ENCODE assay signal across 8 cellular contexts in the genomic region with DNA sequence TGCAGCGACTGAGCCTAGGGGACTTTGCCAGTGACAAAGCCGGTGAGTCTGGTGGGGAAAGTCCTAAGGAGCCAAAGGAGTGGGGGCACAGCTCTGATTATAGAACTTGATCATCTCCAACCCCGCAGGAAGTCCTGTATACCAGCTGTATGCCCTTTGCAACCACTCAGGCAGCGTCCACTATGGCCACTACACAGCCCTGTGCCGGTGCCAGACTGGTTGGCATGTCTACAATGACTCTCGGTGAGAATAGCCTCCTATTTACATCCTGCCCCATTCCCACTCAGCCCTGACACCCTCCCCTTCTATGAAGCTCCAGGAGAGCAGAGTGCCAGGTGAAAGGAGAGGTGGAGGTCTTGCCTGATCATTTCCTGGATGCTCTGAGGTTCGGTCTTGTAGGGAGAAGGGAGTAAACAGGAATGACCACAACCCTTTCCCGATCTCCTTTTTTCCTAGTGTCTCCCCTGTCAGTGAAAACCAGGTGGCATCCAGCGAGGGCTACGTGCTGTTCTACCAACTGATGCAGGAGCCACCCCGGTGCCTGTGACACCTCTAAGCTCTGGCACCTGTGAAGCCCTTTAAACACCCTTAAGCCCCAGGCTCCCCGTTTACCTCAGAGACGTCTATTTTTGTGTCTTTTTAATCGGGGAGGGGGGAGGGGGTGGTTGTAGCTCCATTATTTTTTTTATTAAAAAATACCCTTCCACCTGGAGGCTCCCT. TPM values are rescaled to one million over a fixed set of nuclear protein-coding genes. Genes with fewer than 3 reads are reported as not detected.
A peak's percentile ranks its signal among the peaks of the same experiment; 100 is the strongest.
DNase-seq lines count a peak whose midpoint lies in the region; ATAC-seq, FAIRE-seq and TF ChIP-seq lines count a peak whose summit lies in the region.

No MANE protein-coding gene starts in this region.

- H3K9me3 ChIP-seq in BLaER1 (no peaks in the 10 kb centered on the region), ectodermal cell (ENCODE audit: control insufficient read depth, low read length) (no peaks in the 10 kb centered on the region), neural cell (ENCODE audit: low read length) (no peaks in the 10 kb centered on the region)

- 92% methylated on average over 11 of the region's 14 CpGs for WGBS in ectodermal cell, 2 experiments

- H3F3A ChIP-seq in neural cell (ENCODE audit: insufficient read depth, low read length, poor library complexity, severe bottlenecking): no peaks in the 10 kb centered on the region

- peak overlapping the region; percentile 75 for H3K4me3 ChIP-seq in BLaER1
- H3K4me3 ChIP-seq in NB4 (ENCODE audit: low read depth, low read length): peak overlapping the region; percentile 75
- H3K4me3 ChIP-seq in ectodermal cell (ENCODE audit: insufficient read depth, low read depth, low read length): peak overlapping the region; percentile 90
- peak overlapping the region; percentile 96 for H3K4me3 ChIP-seq in neural cell (ENCODE audit: low read length)

- TF ChIP-seq CTCF in NB4 (IDR thresholded peaks at IDR 0.05; ENCODE audit: low read depth, low read length): no peak
- TF ChIP-seq CTCF in neural cell (IDR thresholded peaks at IDR 0.05; ENCODE audit: poor library complexity, severe bottlenecking): no peak

- no peaks in the 10 kb centered on the region for H3K27me3 ChIP-seq in BLaER1
- no peaks in the 10 kb centered on the region for H3K27me3 ChIP-seq in ectodermal cell (ENCODE audit: control insufficient read depth, insufficient read depth, low read length, poor library complexity, severe bottlenecking)
- H3K27me3 ChIP-seq in neural cell (ENCODE audit: insufficient read depth, low read depth, low read length): no peaks in the 10 kb centered on the region

- DNase-seq in NB4 (ENCODE audit: low read depth): no peak
- DNase-seq in HT-29 (ENCODE audit: low spot score): no peak
- DNase-seq in retina: no peak
- DNase-seq in GM12891 (ENCODE audit: insufficient read length, low spot score): no peak

- H2AFZ ChIP-seq in neural cell (ENCODE audit: low read depth, low read length): no peak overlapping the region

- ATAC-seq in GM19455 (IDR thresholded peaks at IDR 0.05; ENCODE audit: unreplicated experiment): no peak

- H3K9me2 ChIP-seq in neural cell (ENCODE audit: insufficient read depth, low read length): no peaks in the 10 kb centered on the region

- H3K4me2 ChIP-seq in BLaER1 (peak overlapping the region; percentile 99), neural cell (ENCODE audit: low read length) (peak overlapping the region; percentile 72)

- H3K27ac ChIP-seq in BLaER1: no peak overlapping the region; the same call in 1 of the 2 replicates
- H3K27ac ChIP-seq in ectodermal cell (ENCODE audit: insufficient read depth, low read depth, low read length, poor library complexity, severe bottlenecking): peak overlapping the region; percentile 92
- H3K27ac ChIP-seq in neural cell (ENCODE audit: low read length): peak overlapping the region; percentile 84

- TF ChIP-seq RAD21 in neural cell (conservative IDR thresholded peaks at IDR 0.05): no peak

- FAIRE-seq in GM12891 (lab: Jason Lieb, UNC): no peak

- H3K4me1 ChIP-seq in BLaER1 (peaks cover 38% of the 10 kb centered on the region), ectodermal cell (ENCODE audit: control insufficient read depth, insufficient read depth, low read length) (no peaks in the 10 kb centered on the region)

- H4K20me1 ChIP-seq in BLaER1: no peaks in the 10 kb centered on the region
- H4K20me1 ChIP-seq in neural cell (ENCODE audit: insufficient read depth): no peaks in the 10 kb centered on the region

- H3K36me3 ChIP-seq in BLaER1 (peaks cover 58% of the 10 kb centered on the region), ectodermal cell (ENCODE audit: control insufficient read depth, insufficient read depth, low read length) (peaks cover 18% of the 10 kb centered on the region), neural cell (ENCODE audit: insufficient read depth, low read length) (no peaks in the 10 kb centered on the region)

- no peak for TF ChIP-seq EP300 in neural cell (conservative IDR thresholded peaks at IDR 0.05; ENCODE audit: poor library complexity, severe bottlenecking)

- peaks cover 7% of the 10 kb centered on the region for H3K79me2 ChIP-seq in neural cell (replicated peaks; ENCODE audit: insufficient read depth, low read length)

- TF ChIP-seq POLR2A in NB4 (IDR thresholded peaks at IDR 0.05; ENCODE audit: extremely low read depth, insufficient read length) (no peak), GM12891 (IDR thresholded peaks at IDR 0.05; ENCODE audit: low read depth, low read length) (no peak)

- peak overlapping the region; percentile 79 for H3K9ac ChIP-seq in BLaER1
- H3K9ac ChIP-seq in neural cell (ENCODE audit: low read length): peak overlapping the region; percentile 79

TF ChIP-seq in neural cell, 6 proteins besides CTCF, POLR2A, EP300 and RAD21 (continues in another document):
- TF ChIP-seq MXI1 (conservative IDR thresholded peaks at IDR 0.05; ENCODE audit: poor library complexity, severe bottlenecking) (no peak), TAF1 (IDR thresholded peaks at IDR 0.05; ENCODE audit: low read depth) (no peak)

TF ChIP-seq in GM12891, 5 proteins besides CTCF, POLR2A, EP300 and RAD21:
- TF ChIP-seq POLR2AphosphoS5 (IDR thresholded peaks at IDR 0.05; ENCODE audit: low read depth, low read length) (no peak), PAX5 (IDR thresholded peaks at IDR 0.05; ENCODE audit: insufficient read depth, low read length, severe bottlenecking) (no peak), SPI1 (IDR thresholded peaks at IDR 0.05; ENCODE audit: low read depth, low read length) (no peak), TAF1 (IDR thresholded peaks at IDR 0.05; ENCODE audit: low read depth, low read length) (no peak)

RNA-seq across cellular contexts. Expression of gene PPOX, which starts 1.2 kb away (rescaled TPM):
- 42.9 TPM for polyA plus RNA-seq in ectodermal cell (2013, experiment 1 of 4)
- 37.5 TPM for polyA plus RNA-seq in ectodermal cell (2013, experiment 2 of 4)
- polyA plus RNA-seq in ectodermal cell (2013, experiment 3 of 4): 38.0 TPM
- 43.3 TPM for polyA plus RNA-seq in ectodermal cell (2013, experiment 4 of 4)
- 93.9 and 107 TPM in 2 replicates for polyA plus RNA-seq in neural cell
- 33.4 and 35.1 TPM in 2 replicates for polyA minus RNA-seq in neural cell
- 11.7 and 14.3 TPM in 2 replicates for total RNA-seq in HT-29 (2014; rRNA removed; shearing (Covaris generic))
- polyA plus RNA-seq in GM12891 (2012; ENCODE audit: low read depth, missing spikeins): 12.9 TPM

RNA-seq across cellular contexts. Expression of gene USP21, which starts 5.8 kb away (rescaled TPM):
- polyA plus RNA-seq in ectodermal cell (2013, experiment 1 of 4): 60.5 TPM
- 40.9 TPM for polyA plus RNA-seq in ectodermal cell (2013, experiment 2 of 4)
- polyA plus RNA-seq in ectodermal cell (2013, experiment 3 of 4): 41.3 TPM
- polyA plus RNA-seq in ectodermal cell (2013, experiment 4 of 4): 44.3 TPM
- polyA plus RNA-seq in neural cell: 18.3 and 20.2 TPM in 2 replicates
- 19.2 and 19.7 TPM in 2 replicates for polyA minus RNA-seq in neural cell
- 20.8 and 24.6 TPM in 2 replicates for total RNA-seq in HT-29 (2014; rRNA removed; shearing (Covaris generic))
- polyA plus RNA-seq in GM12891 (2012; ENCODE audit: low read depth, missing spikeins): 13.5 TPM

RNA-seq across cellular contexts. Expression of gene UFC1, which starts 11.3 kb away (rescaled TPM):
- polyA plus RNA-seq in ectodermal cell (2013, experiment 1 of 4): 123 TPM
- polyA plus RNA-seq in ectodermal cell (2013, experiment 2 of 4): 127 TPM
- polyA plus RNA-seq in ectodermal cell (2013, experiment 3 of 4): 123 TPM
- polyA plus RNA-seq in ectodermal cell (2013, experiment 4 of 4): 139 TPM
- 87.4 and 104 TPM in 2 replicates for polyA plus RNA-seq in neural cell
- polyA minus RNA-seq in neural cell: 46.4 and 47.7 TPM in 2 replicates
- 66.4 and 81.3 TPM in 2 replicates for total RNA-seq in HT-29 (2014; rRNA removed; shearing (Covaris generic))
- 147 TPM for polyA plus RNA-seq in GM12891 (2012; ENCODE audit: low read depth, missing spikeins)

RNA-seq across cellular contexts. Expression of gene B4GALT3, which starts 12.2 kb away (rescaled TPM):
- polyA plus RNA-seq in ectodermal cell (2013, experiment 1 of 4): 43.5 TPM
- 38.2 TPM for polyA plus RNA-seq in ectodermal cell (2013, experiment 2 of 4)
- polyA plus RNA-seq in ectodermal cell (2013, experiment 3 of 4): 37.0 TPM
- 43.3 TPM for polyA plus RNA-seq in ectodermal cell (2013, experiment 4 of 4)
- 39.8 and 43.7 TPM in 2 replicates for polyA plus RNA-seq in neural cell
- polyA minus RNA-seq in neural cell: 24.3 and 24.8 TPM in 2 replicates
- total RNA-seq in HT-29 (2014; rRNA removed; shearing (Covaris generic)): 57.5 and 70.7 TPM in 2 replicates
- polyA plus RNA-seq in GM12891 (2012; ENCODE audit: low read depth, missing spikeins): 29.6 TPM

RNA-seq across cellular contexts. Expression of gene DEDD, which starts 32.6 kb away (rescaled TPM):
- 50.8 TPM for polyA plus RNA-seq in ectodermal cell (2013, experiment 1 of 4)
- 45.7 TPM for polyA plus RNA-seq in ectodermal cell (2013, experiment 2 of 4)
- polyA plus RNA-seq in ectodermal cell (2013, experiment 3 of 4): 40.5 TPM
- 42.3 TPM for polyA plus RNA-seq in ectodermal cell (2013, experiment 4 of 4)
- 29.6 and 42.6 TPM in 2 replicates for polyA plus RNA-seq in neural cell
- polyA minus RNA-seq in neural cell: 28.7 and 30.7 TPM in 2 replicates
- 36.6 and 40.8 TPM in 2 replicates for total RNA-seq in HT-29 (2014; rRNA removed; shearing (Covaris generic))
- 19.7 TPM for polyA plus RNA-seq in GM12891 (2012; ENCODE audit: low read depth, missing spikeins)
